ENCODE assay signal across 1 cellular context in genomic region chrX:41734530-41734929, GRCh38.
TF ChIP-seq lines count a peak whose summit lies in the region.

No MANE protein-coding gene starts in this region.

TF ChIP-seq in H1, 55 proteins besides CTCF, POLR2A, EP300 and RAD21:
- TF ChIP-seq SRF (IDR thresholded peaks at IDR 0.05; ENCODE audit: low read depth, low read length) = no peak
- TF ChIP-seq RBBP5 (IDR thresholded peaks at IDR 0.05; ENCODE audit: borderline replicate concordance, low read depth, low read length) = no peak
- no peak for TF ChIP-seq YY1 (IDR thresholded peaks at IDR 0.05; ENCODE audit: low read depth, low read length)
- no peak for TF ChIP-seq EGR1 (IDR thresholded peaks at IDR 0.05; ENCODE audit: borderline replicate concordance, low read depth, low read length)
- no peak for TF ChIP-seq SIRT6 (IDR thresholded peaks at IDR 0.05; ENCODE audit: low read length)
- no peak for TF ChIP-seq SP4 (IDR thresholded peaks at IDR 0.05; ENCODE audit: low read length)
- no peak for TF ChIP-seq POU5F1 (IDR thresholded peaks at IDR 0.05; ENCODE audit: low read depth, low read length)
- TF ChIP-seq NRF1 (IDR thresholded peaks at IDR 0.05; ENCODE audit: low read depth, low read length) = no peak
- no peak for TF ChIP-seq PHF8 (conservative IDR thresholded peaks at IDR 0.05; ENCODE audit: low read depth, low read length)
